12 cellular contexts compared by ENCODE assay signal in genomic region chr12:117035287-117035686, GRCh38.
DNase-seq lines count a peak whose midpoint lies in the region; ATAC-seq, FAIRE-seq and TF ChIP-seq lines count a peak whose summit lies in the region.
"Had no signal": no experiment of that assay in that cellular context is flagged by ENCODE, and none has a peak within 500 bp of the region (broad histone marks: within the 10 kb centered on the region; RNA-seq: fewer than 3 reads in every experiment).

No MANE protein-coding gene starts in this region.

- intact Hi-C loops in HepG2 (cut with micrococcal nuclease; ENCODE audit: unreplicated experiment) (no loop called here), right lobe of liver (cut with DNase I) (no loop called here), right cardiac atrium (cut with DNase I) (loop anchor here in 1 of 4 donors (10.0 kb wide), 1 partner anchor 60 kb away; the partner anchor contains the start of gene TESC)

- CTCF ChIA-PET in HepG2 (lab: Yijun Ruan, JAX; ENCODE audit: low intra/inter-chr PET ratio, low total read pairs), result no interaction called here

- no peak for FAIRE-seq in HepG2 (lab: Jason Lieb, UNC)
- FAIRE-seq: RCC 7860 had no signal

- H3K4ac ChIP-seq in trophoblast cell (ENCODE audit: low read depth, low read length), result no peak overlapping the region

- peaks cover 2% of the 10 kb centered on the region for H3K27me3 Mint-ChIP-seq in mesothelial cell of epicardium (ENCODE audit: low read depth)

- H3K4me3 Mint-ChIP-seq in mesothelial cell of epicardium, result no peak overlapping the region
- H3K4me3 Mint-ChIP-seq: CD4-positive, alpha-beta T cell had no signal

- no peak overlapping the region for H3K27ac ChIP-seq in HepG2 (ENCODE audit: extremely low read length, insufficient read depth, low read length)
- H3K27ac ChIP-seq in right lobe of liver, result no peak overlapping the region
- H3K27ac ChIP-seq in right cardiac atrium (ENCODE audit: low read length), result no peak overlapping the region
- no peak overlapping the region for H3K27ac ChIP-seq in trophoblast cell (ENCODE audit: low read depth, low read length)
- H3K27ac ChIP-seq in substantia nigra (ENCODE audit: low read depth, low read length, poor library complexity, severe bottlenecking), result no peak overlapping the region

- no peak for TF ChIP-seq POLR2A in HepG2 (IDR thresholded peaks at IDR 0.05; ENCODE audit: insufficient read depth in 1 of 2, low read depth in 2 of 2, low read length in 2 of 2)
- TF ChIP-seq POLR2A in right lobe of liver (IDR thresholded peaks at IDR 0.05), result no peak

- H3K14ac ChIP-seq in trophoblast cell (ENCODE audit: low read length), result no peak overlapping the region

- no peak overlapping the region for H4K91ac ChIP-seq in trophoblast cell (ENCODE audit: low read depth, low read length)

- H3K18ac ChIP-seq in trophoblast cell (ENCODE audit: low read length), result no peak overlapping the region

- H3K4me3 ChIP-seq in HepG2 (replicated peaks in 1 of 3; ENCODE audit: insufficient read depth in 1 of 3, low read depth in 2 of 3, low read length in 3 of 3) (no peak overlapping the region), right lobe of liver (no peak overlapping the region), NT2/D1 (ENCODE audit: insufficient read length, low read depth) (no peak overlapping the region), right cardiac atrium (ENCODE audit: low read length) (no peak overlapping the region), trophoblast cell (ENCODE audit: low read depth, low read length) (no peak overlapping the region)

- H3K9me3 ChIP-seq in HepG2 (ENCODE audit: low read length), result no peaks in the 10 kb centered on the region
- H3K9me3 ChIP-seq in right lobe of liver, result no peaks in the 10 kb centered on the region
- no peaks in the 10 kb centered on the region for H3K9me3 ChIP-seq in NT2/D1 (ENCODE audit: insufficient read depth, low read length)
- H3K9me3 ChIP-seq in right cardiac atrium (ENCODE audit: control insufficient read depth, low read length), result no peaks in the 10 kb centered on the region
- H3K9me3 ChIP-seq in trophoblast cell (ENCODE audit: insufficient read depth, low read depth, low read length), result no peaks in the 10 kb centered on the region

- no peak overlapping the region for H4K12ac ChIP-seq in trophoblast cell (ENCODE audit: low read depth, low read length)

- no peaks in the 10 kb centered on the region for H4K20me1 ChIP-seq in HepG2 (ENCODE audit: insufficient read depth, low read length)

- H3K79me1 ChIP-seq in trophoblast cell (ENCODE audit: low read length), result no peaks in the 10 kb centered on the region

- H3K27me3 ChIP-seq in HepG2 (ENCODE audit: control insufficient read depth in 1 of 2, insufficient read depth in 2 of 2, low read length in 2 of 2) (no peaks in the 10 kb centered on the region), right lobe of liver (no peaks in the 10 kb centered on the region), NT2/D1 (ENCODE audit: insufficient read depth, insufficient read length) (no peaks in the 10 kb centered on the region), right cardiac atrium (ENCODE audit: control insufficient read depth, insufficient read depth) (no peaks in the 10 kb centered on the region), trophoblast cell (ENCODE audit: insufficient read depth, low read length) (no peaks in the 10 kb centered on the region)

- DNase-seq in HepG2 (ENCODE audit: low spot score) (no peak), right lobe of liver (no peak), NT2/D1 (ENCODE audit: low read depth, low spot score) (no peak), right cardiac atrium (peak in 2 of 3 donors; percentile 39 to 49), mesothelial cell of epicardium (ENCODE audit: low spot score in 2 of 2, unreplicated experiment in 2 of 2) (no peak), middle frontal gyrus (ENCODE audit: extremely low spot score, low spot score) (no peak), trophoblast cell (no peak), substantia nigra (lab: John Stamatoyannopoulos, UW) (no peak)
- DNase-seq: CD4-positive, alpha-beta T cell; H7; NCI-H446 treated with DMSO at 0.1 percent for 48 hours had no signal

- peaks cover 5% of the 10 kb centered on the region for H3K36me3 Mint-ChIP-seq in mesothelial cell of epicardium

- H2AK5ac ChIP-seq in trophoblast cell (ENCODE audit: low read length), result no peak overlapping the region

- no peaks in the 10 kb centered on the region for H3K9me3 Mint-ChIP-seq in mesothelial cell of epicardium
- H3K9me3 Mint-ChIP-seq: CD4-positive, alpha-beta T cell had no signal

- no peak overlapping the region for H3K9ac ChIP-seq in HepG2 (ENCODE audit: insufficient read depth, low read depth, low read length)
- peak overlapping the region; percentile 1 for H3K9ac ChIP-seq in NT2/D1 (ENCODE audit: insufficient read length, low read depth)
- H3K9ac ChIP-seq in trophoblast cell (ENCODE audit: low read length), result no peak overlapping the region

- peaks cover 5 to 30% of the 10 kb centered on the region in 2 experiments; a peak in 4 of 5 replicates for H3K36me3 ChIP-seq in HepG2 (replicated peaks in 1 of 2; ENCODE audit: control insufficient read depth in 1 of 2, insufficient read depth in 2 of 2, low read length in 2 of 2)
- H3K36me3 ChIP-seq in right lobe of liver, result peaks cover 0 to 2% (median 0%) of the 10 kb centered on the region in 4 donors
- H3K36me3 ChIP-seq in NT2/D1 (ENCODE audit: insufficient read depth, insufficient read length, low read length), result peaks cover 11% of the 10 kb centered on the region
- no peaks in the 10 kb centered on the region for H3K36me3 ChIP-seq in trophoblast cell (ENCODE audit: control insufficient read depth in 1 of 2, insufficient read depth in 2 of 2, low read length in 2 of 2)

- no peak overlapping the region for H2AFZ ChIP-seq in HepG2 (ENCODE audit: low read length)
- no peak overlapping the region for H2AFZ ChIP-seq in trophoblast cell (ENCODE audit: insufficient read depth, low read length, poor library complexity)

- ATAC-seq in HepG2, result 0 out of 3 replicates have a peak, but pooled peaks have one; percentile 8
- no peak for ATAC-seq in right lobe of liver
- ATAC-seq in right cardiac atrium, result no peak

- in situ Hi-C loops in HepG2 (cut with HindIII; ENCODE audit: extremely low pct_ligation_motif_present, low pct_unique_long_range_greater_than_20kb), result no loop called here

- H2BK5ac ChIP-seq in trophoblast cell (ENCODE audit: low read depth, low read length, poor library complexity), result no peak overlapping the region

- POLR2A ChIA-PET in HepG2 (lab: Yijun Ruan, JAX), result no interaction called here

- no peak overlapping the region for H3K4me2 ChIP-seq in HepG2 (ENCODE audit: low read depth, low read length)
- no peak overlapping the region for H3K4me2 ChIP-seq in trophoblast cell (ENCODE audit: low read length)

- H3K79me2 ChIP-seq in HepG2 (ENCODE audit: insufficient read depth, low read length), result no peaks in the 10 kb centered on the region
- H3K79me2 ChIP-seq in trophoblast cell (ENCODE audit: control insufficient read depth, insufficient read depth, low read length, poor library complexity), result no peaks in the 10 kb centered on the region

- BruUV-seq in HepG2 (replicated peaks; lab: Mats Ljungman, UMichigan), result no TSS peak

- TF ChIP-seq EP300 in HepG2 (IDR thresholded peaks at IDR 0.05; ENCODE audit: low read depth in 2 of 2, low read length in 2 of 2), result no peak
- no peak for TF ChIP-seq EP300 in HepG2 (CRISPR knock-in tag; IDR thresholded peaks at IDR 0.05; ENCODE audit: borderline replicate concordance)

- peaks cover 16% of the 10 kb centered on the region for H3K4me1 Mint-ChIP-seq in mesothelial cell of epicardium

- no peak overlapping the region for H2BK120ac ChIP-seq in trophoblast cell (ENCODE audit: insufficient read depth, low read length, poor library complexity)

- H3K27ac Mint-ChIP-seq in mesothelial cell of epicardium, result no peak overlapping the region
- H3K27ac Mint-ChIP-seq: CD4-positive, alpha-beta T cell had no signal

- no peak overlapping the region for H2BK12ac ChIP-seq in trophoblast cell (ENCODE audit: low read length)

- no peak overlapping the region for H3K23ac ChIP-seq in trophoblast cell (ENCODE audit: low read length)

- no peak for TF ChIP-seq RAD21 in HepG2 (CRISPR knock-in tag; IDR thresholded peaks at IDR 0.05)

- H4K8ac ChIP-seq in trophoblast cell (ENCODE audit: low read depth, low read length), result no peak overlapping the region

- TF ChIP-seq CTCF in HepG2 (CRISPR knock-in tag; IDR thresholded peaks at IDR 0.05) (no peak), right lobe of liver (IDR thresholded peaks at IDR 0.05) (no peak), mesothelial cell of epicardium (IDR thresholded peaks at IDR 0.05; ENCODE audit: unreplicated experiment) (no peak)

- WGBS in HepG2 (ENCODE audit: low lambda C conversion rate), result 93% methylated on average over 2 of the region's 8 CpGs
- WGBS in right lobe of liver (ENCODE audit: insufficient coverage, low coverage, low lambda C conversion rate, missing lambda C conversion rate), result 45% methylated on average over 2 of the region's 8 CpGs
- WGBS in right cardiac atrium, result 71% methylated on average over 8 of the region's 8 CpGs
- WGBS in trophoblast cell (ENCODE audit: extremely low coverage, insufficient coverage, insufficient read length), result no CpG with 5 or more reads among the region's 8 CpGs

- H3K4me1 ChIP-seq in HepG2 (ENCODE audit: insufficient read depth, low read length) (0 out of 2 replicates have a peak, but pooled peaks cover 5% of the 10 kb centered on the region), right lobe of liver (no peaks in the 10 kb centered on the region), NT2/D1 (ENCODE audit: insufficient read depth, insufficient read length) (peaks cover 30% of the 10 kb centered on the region), right cardiac atrium (ENCODE audit: control insufficient read depth, insufficient read depth, low read length) (peaks cover 1% of the 10 kb centered on the region), trophoblast cell (ENCODE audit: control insufficient read depth in 1 of 2, insufficient read depth in 2 of 2, low read length in 2 of 2) (peaks cover 3 to 5% of the 10 kb centered on the region in 2 experiments)

TF ChIP-seq in HepG2, 621 proteins besides CTCF, POLR2A, EP300 and RAD21 (continues in another document):
- TF ChIP-seq SNRNP70 (IDR thresholded peaks at IDR 0.05; ENCODE audit: low read depth, low read length) (no peak), ZNF652 (CRISPR knock-in tag; IDR thresholded peaks at IDR 0.05; ENCODE audit: borderline replicate concordance, low read depth) (no peak), MLLT10 (CRISPR knock-in tag; IDR thresholded peaks at IDR 0.05) (no peak), IKZF4 (CRISPR knock-in tag; IDR thresholded peaks at IDR 0.05; ENCODE audit: borderline replicate concordance, low read depth, not compliant biosample characterization) (no peak), PHB2 (IDR thresholded peaks at IDR 0.05; ENCODE audit: partially characterized antibody) (no peak)

Comparison
In these comparisons a context has a peak if more than half of its experiments do, and no peak if none do; other contexts are left out.
1. DNase-seq: peak in right cardiac atrium (2 of 3); none in HepG2 (single experiment), right lobe of liver (0 of 3), NT2/D1 (single experiment), mesothelial cell of epicardium (0 of 2), middle frontal gyrus (single experiment), trophoblast cell (0 of 2) and substantia nigra (0 of 49).